ENCODE assay signal across 2 cellular contexts in genomic region chr3:31356941-31357340, GRCh38.
TF ChIP-seq lines count a peak whose summit lies in the region.

No MANE protein-coding gene starts in this region.

TF ChIP-seq in IMR-90, 13 proteins besides CTCF, POLR2A, EP300 and RAD21:
- TF ChIP-seq NFE2L2 (IDR thresholded peaks at IDR 0.05; ENCODE audit: low read depth, low read length) (peak; percentile 92), SMC3 (IDR thresholded peaks at IDR 0.05; ENCODE audit: low read depth, low read length) (no peak)

TF ChIP-seq in HepG2, 621 proteins besides CTCF, POLR2A, EP300 and RAD21 (continues in another document):
- TF ChIP-seq NR3C1 (CRISPR knock-in tag; IDR thresholded peaks at IDR 0.05) = no peak
- no peak for TF ChIP-seq SRSF1 (optimal IDR thresholded peaks at IDR 0.05; ENCODE audit: low read depth, low read length)
- TF ChIP-seq ZNF235 (CRISPR knock-in tag; IDR thresholded peaks at IDR 0.05; ENCODE audit: borderline replicate concordance) = no peak
- TF ChIP-seq ZNF33A (CRISPR knock-in tag; IDR thresholded peaks at IDR 0.05; ENCODE audit: borderline replicate concordance) = no peak
- TF ChIP-seq ZNF317 (CRISPR knock-in tag; IDR thresholded peaks at IDR 0.05) = no peak
- no peak for TF ChIP-seq FOXK1 (CRISPR knock-in tag; IDR thresholded peaks at IDR 0.05; ENCODE audit: borderline replicate concordance, low read depth)
- TF ChIP-seq DNMT3B (CRISPR knock-in tag; conservative IDR thresholded peaks at IDR 0.05) = no peak
- TF ChIP-seq ZNF776 (CRISPR knock-in tag; IDR thresholded peaks at IDR 0.05) = no peak
- TF ChIP-seq RXRB (CRISPR knock-in tag; IDR thresholded peaks at IDR 0.05; ENCODE audit: borderline replicate concordance) = no peak
- no peak for TF ChIP-seq RERE (CRISPR knock-in tag; IDR thresholded peaks at IDR 0.05; ENCODE audit: low read depth)
- TF ChIP-seq, protein P1, sequence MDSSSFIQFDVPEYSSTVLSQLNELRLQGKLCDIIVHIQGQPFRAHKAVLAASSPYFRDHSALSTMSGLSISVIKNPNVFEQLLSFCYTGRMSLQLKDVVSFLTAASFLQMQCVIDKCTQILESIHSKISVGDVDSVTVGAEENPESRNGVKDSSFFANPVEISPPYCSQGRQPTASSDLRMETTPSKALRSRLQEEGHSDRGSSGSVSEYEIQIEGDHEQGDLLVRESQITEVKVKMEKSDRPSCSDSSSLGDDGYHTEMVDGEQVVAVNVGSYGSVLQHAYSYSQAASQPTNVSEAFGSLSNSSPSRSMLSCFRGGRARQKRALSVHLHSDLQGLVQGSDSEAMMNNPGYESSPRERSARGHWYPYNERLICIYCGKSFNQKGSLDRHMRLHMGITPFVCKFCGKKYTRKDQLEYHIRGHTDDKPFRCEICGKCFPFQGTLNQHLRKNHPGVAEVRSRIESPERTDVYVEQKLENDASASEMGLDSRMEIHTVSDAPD (CRISPR knock-in tag; IDR thresholded peaks at IDR 0.05) = no peak
- TF ChIP-seq YY1 (IDR thresholded peaks at IDR 0.05; ENCODE audit: insufficient read depth, insufficient replicate concordance, low read depth, low read length) = no peak
- no peak for TF ChIP-seq DBP (CRISPR knock-in tag; IDR thresholded peaks at IDR 0.05; ENCODE audit: not compliant biosample characterization)
- no peak for TF ChIP-seq SOX5 (CRISPR knock-in tag; IDR thresholded peaks at IDR 0.05; ENCODE audit: borderline replicate concordance)
- no peak for TF ChIP-seq MAZ (IDR thresholded peaks at IDR 0.05; ENCODE audit: borderline replicate concordance, low read depth, low read length)
- no peak for TF ChIP-seq MAZ (CRISPR knock-in tag; IDR thresholded peaks at IDR 0.05; ENCODE audit: low read depth)
- TF ChIP-seq POLR2G (IDR thresholded peaks at IDR 0.05; ENCODE audit: low read depth, low read length) = no peak
- no peak for TF ChIP-seq CCDC6 (CRISPR knock-in tag; IDR thresholded peaks at IDR 0.05)
- no peak for TF ChIP-seq AFF4 (CRISPR knock-in tag; IDR thresholded peaks at IDR 0.05)
- no peak for TF ChIP-seq PHF21A (CRISPR knock-in tag; IDR thresholded peaks at IDR 0.05)
- peak; percentile 88 for TF ChIP-seq NFE2L2 (IDR thresholded peaks at IDR 0.05; ENCODE audit: low read length)
- no peak for TF ChIP-seq ERF (CRISPR knock-in tag; IDR thresholded peaks at IDR 0.05)
- TF ChIP-seq ZKSCAN5 (CRISPR knock-in tag; IDR thresholded peaks at IDR 0.05) = no peak
- TF ChIP-seq ZNF431 (CRISPR knock-in tag; IDR thresholded peaks at IDR 0.05; ENCODE audit: borderline replicate concordance, low read depth) = no peak
- TF ChIP-seq FLYWCH1 (CRISPR knock-in tag; IDR thresholded peaks at IDR 0.05) = no peak
- no peak for TF ChIP-seq ZNF572 (CRISPR knock-in tag; IDR thresholded peaks at IDR 0.05)
- no peak for TF ChIP-seq ZNF672 (CRISPR knock-in tag; IDR thresholded peaks at IDR 0.05)
- TF ChIP-seq, protein P2, sequence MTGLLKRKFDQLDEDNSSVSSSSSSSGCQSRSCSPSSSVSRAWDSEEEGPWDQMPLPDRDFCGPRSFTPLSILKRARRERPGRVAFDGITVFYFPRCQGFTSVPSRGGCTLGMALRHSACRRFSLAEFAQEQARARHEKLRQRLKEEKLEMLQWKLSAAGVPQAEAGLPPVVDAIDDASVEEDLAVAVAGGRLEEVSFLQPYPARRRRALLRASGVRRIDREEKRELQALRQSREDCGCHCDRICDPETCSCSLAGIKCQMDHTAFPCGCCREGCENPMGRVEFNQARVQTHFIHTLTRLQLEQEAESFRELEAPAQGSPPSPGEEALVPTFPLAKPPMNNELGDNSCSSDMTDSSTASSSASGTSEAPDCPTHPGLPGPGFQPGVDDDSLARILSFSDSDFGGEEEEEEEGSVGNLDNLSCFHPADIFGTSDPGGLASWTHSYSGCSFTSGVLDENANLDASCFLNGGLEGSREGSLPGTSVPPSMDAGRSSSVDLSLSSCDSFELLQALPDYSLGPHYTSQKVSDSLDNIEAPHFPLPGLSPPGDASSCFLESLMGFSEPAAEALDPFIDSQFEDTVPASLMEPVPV (CRISPR knock-in tag; IDR thresholded peaks at IDR 0.05) = no peak
- no peak for TF ChIP-seq ELK4 (CRISPR knock-in tag; IDR thresholded peaks at IDR 0.05; ENCODE audit: borderline replicate concordance)
- no peak for TF ChIP-seq ZNF331 (CRISPR knock-in tag; IDR thresholded peaks at IDR 0.05)
- no peak for TF ChIP-seq TBX2 (CRISPR knock-in tag; IDR thresholded peaks at IDR 0.05; ENCODE audit: borderline replicate concordance)
- TF ChIP-seq, protein P3, sequence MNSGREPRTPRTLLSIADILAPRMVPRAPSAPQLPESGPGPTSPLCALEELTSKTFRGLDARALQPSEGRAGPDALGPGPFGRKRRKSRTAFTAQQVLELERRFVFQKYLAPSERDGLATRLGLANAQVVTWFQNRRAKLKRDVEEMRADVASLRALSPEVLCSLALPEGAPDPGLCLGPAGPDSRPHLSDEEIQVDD (CRISPR knock-in tag; IDR thresholded peaks at IDR 0.05; ENCODE audit: borderline replicate concordance) = no peak
- TF ChIP-seq SKIL (CRISPR knock-in tag; IDR thresholded peaks at IDR 0.05; ENCODE audit: borderline replicate concordance) = no peak
- peak; percentile 41 to 52; a peak in 2 of 4 replicates for TF ChIP-seq MAFK (conservative IDR thresholded peaks at IDR 0.05 in 1 of 2, IDR thresholded peaks at IDR 0.05 in 1 of 2; ENCODE audit: low read length in 2 of 2)
- no peak for TF ChIP-seq SATB2 (CRISPR knock-in tag; IDR thresholded peaks at IDR 0.05)
- no peak for TF ChIP-seq GFI1 (CRISPR knock-in tag; IDR thresholded peaks at IDR 0.05; ENCODE audit: borderline replicate concordance)
- no peak for TF ChIP-seq GATAD2A (CRISPR knock-in tag; IDR thresholded peaks at IDR 0.05)
- TF ChIP-seq TBP (CRISPR knock-in tag; IDR thresholded peaks at IDR 0.05) = no peak
- no peak for TF ChIP-seq SSRP1 (CRISPR knock-in tag; IDR thresholded peaks at IDR 0.05)
- TF ChIP-seq MYPOP (CRISPR knock-in tag; IDR thresholded peaks at IDR 0.05) = no peak
- no peak for TF ChIP-seq HNRNPK (IDR thresholded peaks at IDR 0.05; ENCODE audit: low read depth, low read length, poor library complexity, severe bottlenecking)
- TF ChIP-seq TBX3 (IDR thresholded peaks at IDR 0.05; ENCODE audit: borderline replicate concordance) = no peak
- TF ChIP-seq ZNF775 (CRISPR knock-in tag; IDR thresholded peaks at IDR 0.05; ENCODE audit: borderline replicate concordance) = no peak
- TF ChIP-seq, protein P4, sequence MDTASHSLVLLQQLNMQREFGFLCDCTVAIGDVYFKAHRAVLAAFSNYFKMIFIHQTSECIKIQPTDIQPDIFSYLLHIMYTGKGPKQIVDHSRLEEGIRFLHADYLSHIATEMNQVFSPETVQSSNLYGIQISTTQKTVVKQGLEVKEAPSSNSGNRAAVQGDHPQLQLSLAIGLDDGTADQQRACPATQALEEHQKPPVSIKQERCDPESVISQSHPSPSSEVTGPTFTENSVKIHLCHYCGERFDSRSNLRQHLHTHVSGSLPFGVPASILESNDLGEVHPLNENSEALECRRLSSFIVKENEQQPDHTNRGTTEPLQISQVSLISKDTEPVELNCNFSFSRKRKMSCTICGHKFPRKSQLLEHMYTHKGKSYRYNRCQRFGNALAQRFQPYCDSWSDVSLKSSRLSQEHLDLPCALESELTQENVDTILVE (CRISPR knock-in tag; IDR thresholded peaks at IDR 0.05) = no peak
- 0 out of 2 replicates have a peak, but pooled peaks have one; percentile 27 for TF ChIP-seq ZBTB38 (CRISPR knock-in tag; IDR thresholded peaks at IDR 0.05)
- TF ChIP-seq PRPF4 (IDR thresholded peaks at IDR 0.05; ENCODE audit: low read depth, low read length, poor library complexity, severe bottlenecking) = no peak
- TF ChIP-seq FOSL2 (CRISPR knock-in tag; IDR thresholded peaks at IDR 0.05) = peak; percentile 37; the same call in 1 of the 2 replicates
